Comparison of ENCODE assay signal across 15 cellular contexts in genomic region chr9:35273591-35273990, GRCh38.
"Had no signal": no experiment of that assay in that cellular context is flagged by ENCODE, and none has a peak within 500 bp of the region (broad histone marks: within the 10 kb centered on the region; RNA-seq: fewer than 3 reads in every experiment).

No MANE protein-coding gene starts in this region.

- H3K9ac ChIP-seq: parathyroid adenoma had no signal

- H3K27ac ChIP-seq: body of pancreas, parathyroid adenoma had no signal

- H3K4me3 ChIP-seq: body of pancreas, tibial nerve had no signal

- H3K79me2 ChIP-seq: parathyroid adenoma had no signal

- H3K9me3 ChIP-seq: body of pancreas, tibial nerve had no signal

- H3K36me3 Mint-ChIP-seq: stimulated activated naive B cell treated with anti-CD40 and anti-IgM and Interleukin-4, amounts not matched to agents 10 μg/mL and 1 μg/mL and 100 μg/mL, for 72 hours; WTC11 had no signal

- H3K9me3 Mint-ChIP-seq: stimulated activated naive B cell treated with anti-CD40 and anti-IgM and Interleukin-4, amounts not matched to agents 10 μg/mL and 1 μg/mL and 100 μg/mL, for 72 hours; WTC11 had no signal

- H3K27me3 ChIP-seq: body of pancreas, tibial nerve had no signal

- H2AFZ ChIP-seq: parathyroid adenoma had no signal

- H3K27ac Mint-ChIP-seq: activated CD4-positive, alpha-beta T cell treated with anti-CD3 and anti-CD28 coated beads, Interleukin-2, amount 10 ng/mL, durations not matched to agents 24 days and 14 days; stimulated activated naive B cell treated with anti-CD40 and anti-IgM and Interleukin-4, amounts not matched to agents 10 μg/mL and 1 μg/mL and 100 μg/mL, for 72 hours; WTC11 had no signal

- H3K4me3 Mint-ChIP-seq: activated CD4-positive, alpha-beta T cell treated with anti-CD3 and anti-CD28 coated beads, Interleukin-2, amount 10 ng/mL, durations not matched to agents 24 days and 14 days; stimulated activated naive B cell treated with anti-CD40 and anti-IgM and Interleukin-4, amounts not matched to agents 10 μg/mL and 1 μg/mL and 100 μg/mL, for 72 hours; WTC11 had no signal

- DNase-seq: activated CD4-positive, alpha-beta T cell treated with anti-CD3 and anti-CD28 coated beads, Interleukin-2, amount 10 ng/mL, durations not matched to agents 24 days and 14 days; activated naive CD4-positive, alpha-beta T cell treated with anti-CD3 and anti-CD28 coated beads, Interleukin-2, amount 50 U/mL, for 16 hours; activated T-cell treated with anti-CD3 and anti-CD28 coated beads for 4 hours; amniotic stem cell; body of pancreas; caudate nucleus; stimulated activated CD4-positive, alpha-beta T cell treated with anti-CD3 and anti-CD28 coated beads, Interleukin-2, amount 100 ng/mL, for 48 hours; stimulated activated naive B cell treated with anti-CD40 and anti-IgM and Interleukin-4, amounts not matched to agents 10 μg/mL and 1 μg/mL and 100 μg/mL, for 72 hours; substantia nigra; T-helper 2 cell had no signal

- H3K36me3 ChIP-seq: tibial nerve had no signal

- ATAC-seq: body of pancreas, WTC11 had no signal

- H3K4me1 ChIP-seq: body of pancreas, parathyroid adenoma had no signal

- FAIRE-seq: colon, islet of Langerhans had no signal
